In the genomic region with DNA sequence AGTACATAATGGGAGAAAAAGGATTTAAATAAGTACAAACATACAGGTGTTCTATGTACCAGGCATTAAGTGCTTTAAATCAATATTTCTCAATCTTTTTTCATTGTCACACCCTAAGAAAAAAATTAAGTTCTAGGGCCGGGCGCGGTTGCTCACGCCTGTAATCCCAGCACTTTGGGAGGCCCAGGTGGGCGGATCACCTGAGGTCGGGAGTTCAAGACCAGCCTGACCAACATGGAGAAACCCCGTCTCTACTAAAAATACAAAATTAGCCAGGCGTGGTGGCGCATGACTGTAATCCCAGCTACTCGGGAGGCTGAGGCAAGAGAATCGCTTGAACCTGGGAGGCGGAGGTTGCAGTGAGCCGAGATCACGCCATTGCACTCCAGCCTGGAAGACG, we compare ENCODE assay signal across 9 cellular contexts. TPM values are rescaled to one million over a fixed set of nuclear protein-coding genes. Genes with fewer than 3 reads are reported as not detected.
DNase-seq lines count a peak whose midpoint lies in the region; ATAC-seq and TF ChIP-seq lines count a peak whose summit lies in the region.
"Not testable (repeated sequence)": the region's sequence is repeated elsewhere in the genome, so short reads cannot be mapped to it uniquely, and the experiment has no call there.
"Had no signal": no experiment of that assay in that cellular context is flagged by ENCODE, and none has a peak within 500 bp of the region (broad histone marks: within the 10 kb centered on the region; RNA-seq: fewer than 3 reads in every experiment).

No MANE protein-coding gene starts in this region.

- BruUV-seq in Panc1 (replicated peaks; lab: Mats Ljungman, UMichigan): not testable (repeated sequence)

- not testable (repeated sequence) for ATAC-seq in Panc1; naive B cell (ENCODE audit: low read depth in 2 of 2)

- H3K4me3 ChIP-seq in GM23248: peak overlapping the region; percentile 99
- H3K4me3 ChIP-seq in Panc1 (ENCODE audit: low read depth in 2 of 2, low read length in 2 of 2): peak overlapping the region; percentile 90 to 96
- peak overlapping the region; percentile 99 for H3K4me3 ChIP-seq in coronary artery
- H3K4me3 ChIP-seq in right atrium auricular region: peak overlapping the region; percentile 94
- H3K4me3 ChIP-seq in smooth muscle cell: peak overlapping the region; percentile 57

- peaks cover 33% of the 10 kb centered on the region for H3K36me3 ChIP-seq in GM23248 (ENCODE audit: low read depth)
- H3K36me3 ChIP-seq in Panc1 (ENCODE audit: control insufficient read depth, insufficient read depth, low read length): peaks cover 21% of the 10 kb centered on the region
- peaks cover 39% of the 10 kb centered on the region for H3K36me3 ChIP-seq in right atrium auricular region
- H3K36me3 ChIP-seq in smooth muscle cell (ENCODE audit: low read depth): not testable (repeated sequence)

- POLR2A ChIA-PET in Panc1 (lab: Charles Lee): not testable (repeated sequence)

- H3K9me3 ChIP-seq in GM23248 (ENCODE audit: low read depth); Panc1 (ENCODE audit: control insufficient read depth, insufficient read depth, low read depth, low read length); right atrium auricular region; smooth muscle cell (replicated peaks; ENCODE audit: low read depth): not testable (repeated sequence)

- H3K4me3 Mint-ChIP-seq in activated T-helper 1 cell treated with anti-CD3 and anti-CD28 coated beads, Interleukin-12 subunit alpha, Interleukin-12 subunit beta, Interleukin-2, Interleukin-4 antibody, amounts not matched to agents 30 ng/mL and 10 ng/mL and 1 ng/mL, durations not matched to agents 14 hours and 24 hours and 36 hours: peak overlapping the region; percentile 100
- peak overlapping the region; percentile 94 to 100 (median 99) for H3K4me3 Mint-ChIP-seq in naive B cell

- H3K79me2 ChIP-seq in GM23248 (ENCODE audit: insufficient read depth) (peaks cover 51% of the 10 kb centered on the region), smooth muscle cell (ENCODE audit: low read depth) (peaks cover 13% of the 10 kb centered on the region)

- CTCF ChIA-PET in Panc1 (lab: Charles Lee): not testable (repeated sequence)

- H3K4me1 ChIP-seq in GM23248 (ENCODE audit: insufficient read depth) (peaks cover 12% of the 10 kb centered on the region), right atrium auricular region (peaks cover 0 to 24% of the 10 kb centered on the region in 2 donors)
- H3K4me1 ChIP-seq in Panc1 (ENCODE audit: control insufficient read depth, insufficient read depth, low read length); smooth muscle cell (ENCODE audit: low read depth): not testable (repeated sequence)

- peak overlapping the region; percentile 100; the same call in 1 of the 2 replicates for H2AFZ ChIP-seq in GM23248
- H2AFZ ChIP-seq in smooth muscle cell (ENCODE audit: low read depth): not testable (repeated sequence)

- H3K4me1 Mint-ChIP-seq in activated T-helper 1 cell treated with anti-CD3 and anti-CD28 coated beads, Interleukin-12 subunit alpha, Interleukin-12 subunit beta, Interleukin-2, Interleukin-4 antibody, amounts not matched to agents 30 ng/mL and 10 ng/mL and 1 ng/mL, durations not matched to agents 14 hours and 24 hours and 36 hours (ENCODE audit: low read depth): peaks cover 22% of the 10 kb centered on the region
- peaks cover 13 to 36% (median 17%) of the 10 kb centered on the region in 3 donors for H3K4me1 Mint-ChIP-seq in naive B cell

- peak overlapping the region; percentile 96 for H3K9ac ChIP-seq in GM23248
- H3K9ac ChIP-seq in smooth muscle cell (ENCODE audit: low read depth): not testable (repeated sequence)

- peaks cover 19% of the 10 kb centered on the region for H3K36me3 Mint-ChIP-seq in activated T-helper 1 cell treated with anti-CD3 and anti-CD28 coated beads, Interleukin-12 subunit alpha, Interleukin-12 subunit beta, Interleukin-2, Interleukin-4 antibody, amounts not matched to agents 30 ng/mL and 10 ng/mL and 1 ng/mL, durations not matched to agents 14 hours and 24 hours and 36 hours (ENCODE audit: low read depth)
- peaks cover 4 to 14% of the 10 kb centered on the region in 2 donors for H3K36me3 Mint-ChIP-seq in naive B cell

- not testable (repeated sequence) for H3K9me3 Mint-ChIP-seq in activated T-helper 1 cell treated with anti-CD3 and anti-CD28 coated beads, Interleukin-12 subunit alpha, Interleukin-12 subunit beta, Interleukin-2, Interleukin-4 antibody, amounts not matched to agents 30 ng/mL and 10 ng/mL and 1 ng/mL, durations not matched to agents 14 hours and 24 hours and 36 hours; naive B cell

- 71 to 73% methylated on average over 15 of the region's 15 CpGs for WGBS in GM23248 (ENCODE audit: low coverage in 1 of 2, low lambda C conversion rate in 2 of 2, missing lambda C conversion rate in 2 of 2), 2 experiments
- WGBS in smooth muscle cell (ENCODE audit: low lambda C conversion rate): 93% methylated on average over 15 of the region's 15 CpGs

- intact Hi-C loops in Panc1 (cut with micrococcal nuclease; ENCODE audit: unreplicated experiment): not testable (repeated sequence)
- intact Hi-C loops in activated T-helper 1 cell treated with anti-CD3 and anti-CD28 coated beads, Interleukin-12 subunit alpha, Interleukin-12 subunit beta, Interleukin-2, Interleukin-4 antibody, amounts not matched to agents 30 ng/mL and 10 ng/mL and 1 ng/mL, durations not matched to agents 14 hours and 24 hours and 36 hours (cut with micrococcal nuclease): loop anchor here (2.0 to 10.0 kb wide), 6 partner anchors 58 to 786 kb away; a partner anchor contains a TSS

- H3K4me2 ChIP-seq in GM23248 (ENCODE audit: unreplicated experiment): peak overlapping the region; percentile 100
- H3K4me2 ChIP-seq in smooth muscle cell: peak overlapping the region; percentile 82

- TF ChIP-seq CTCF in 22Rv1 (IDR thresholded peaks at IDR 0.05); Panc1 (IDR thresholded peaks at IDR 0.05); coronary artery (IDR thresholded peaks at IDR 0.05); right atrium auricular region (IDR thresholded peaks at IDR 0.05); smooth muscle cell (IDR thresholded peaks at IDR 0.05; ENCODE audit: borderline replicate concordance, insufficient read depth, poor library complexity, severe bottlenecking): not testable (repeated sequence)

- in situ Hi-C loops in GM23248 (cut with MboI): loop anchor here (5.0 kb wide), 1 partner anchor 51 kb away; no protein-coding TSS in a partner anchor
- in situ Hi-C loops in Panc1 (cut with HindIII; ENCODE audit: low pct_unique_long_range_greater_than_20kb, low sequenced_read_pairs): not testable (repeated sequence)

- not testable (repeated sequence) for DNase-seq in GM23248; Panc1 (ENCODE audit: low read depth, low spot score); activated T-helper 1 cell treated with anti-CD3 and anti-CD28 coated beads, Interleukin-12 subunit alpha, Interleukin-12 subunit beta, Interleukin-2, Interleukin-4 antibody, amounts not matched to agents 30 ng/mL and 10 ng/mL and 1 ng/mL, durations not matched to agents 14 hours and 24 hours and 36 hours (ENCODE audit: low spot score); coronary artery (ENCODE audit: low spot score); right atrium auricular region (ENCODE audit: low spot score); naive B cell; smooth muscle cell (lab: John Stamatoyannopoulos, UW; ENCODE audit: unreplicated experiment)

- not testable (repeated sequence) for H3K9me2 ChIP-seq in GM23248 (ENCODE audit: insufficient read depth)

- not testable (repeated sequence) for H3K27me3 ChIP-seq in GM23248 (replicated peaks; ENCODE audit: insufficient read depth); Panc1 (ENCODE audit: control insufficient read depth, insufficient read depth, low read length); right atrium auricular region; smooth muscle cell (ENCODE audit: low read depth)

- H3K27ac ChIP-seq in 22Rv1: peak overlapping the region; percentile 85
- not testable (repeated sequence) for H3K27ac ChIP-seq in GM23248; smooth muscle cell (ENCODE audit: low read depth)
- peak overlapping the region; percentile 94 for H3K27ac ChIP-seq in Panc1 (ENCODE audit: low read length)
- H3K27ac ChIP-seq in coronary artery: peak overlapping the region in 1 of 2 donors; percentile 82
- H3K27ac ChIP-seq in right atrium auricular region: peak overlapping the region in 1 of 2 donors; percentile 97

- H4K20me1 ChIP-seq in GM23248 (ENCODE audit: insufficient read depth); smooth muscle cell (ENCODE audit: low read depth): not testable (repeated sequence)

- not testable (repeated sequence) for H3F3A ChIP-seq in GM23248 (ENCODE audit: insufficient read depth); smooth muscle cell (ENCODE audit: low read depth)

- H3K27ac Mint-ChIP-seq in activated T-helper 1 cell treated with anti-CD3 and anti-CD28 coated beads, Interleukin-12 subunit alpha, Interleukin-12 subunit beta, Interleukin-2, Interleukin-4 antibody, amounts not matched to agents 30 ng/mL and 10 ng/mL and 1 ng/mL, durations not matched to agents 14 hours and 24 hours and 36 hours: peak overlapping the region; percentile 100
- H3K27ac Mint-ChIP-seq in naive B cell: peak overlapping the region; percentile 56 to 100 (median 98)

- not testable (repeated sequence) for H3K27me3 Mint-ChIP-seq in activated T-helper 1 cell treated with anti-CD3 and anti-CD28 coated beads, Interleukin-12 subunit alpha, Interleukin-12 subunit beta, Interleukin-2, Interleukin-4 antibody, amounts not matched to agents 30 ng/mL and 10 ng/mL and 1 ng/mL, durations not matched to agents 14 hours and 24 hours and 36 hours (ENCODE audit: insufficient read depth); naive B cell

RNA-seq across cellular contexts. Expression of a gene that starts 1.1 kb away (rescaled TPM):
- 67.1 and 145 TPM in 2 replicates for total RNA-seq in GM23248 (2014; rRNA removed; shearing (Covaris generic))
- polyA plus RNA-seq in GM23248 (2016; fragmentation: Nextera tagmentation; extraction: Ambion mirVana) (307 and 318 TPM in 2 replicates), naive B cell (ENCODE audit: low read depth in 6 of 6) (100 to 1,000 TPM; 472 to 651 (median 493) TPM), smooth muscle cell (150 and 175 TPM in 2 replicates)
- total RNA-seq in Panc1 (2021; ENCODE audit: unreplicated experiment) (119 TPM), right atrium auricular region (100 to 1,000 TPM; 142 to 177 TPM), smooth muscle cell (72.7 and 81.1 TPM in 2 replicates)
- polyA plus RNA-seq in Panc1 (2012; ENCODE audit: insufficient read length): 155 TPM
- total RNA-seq in activated T-helper 1 cell treated with anti-CD3 and anti-CD28 coated beads, Interleukin-12 subunit alpha, Interleukin-12 subunit beta, Interleukin-2, Interleukin-4 antibody, amounts not matched to agents 30 ng/mL and 10 ng/mL and 1 ng/mL, durations not matched to agents 14 hours and 24 hours and 36 hours: 163 and 184 TPM in 2 replicates

RNA-seq across cellular contexts. Expression of a gene that starts 15.6 kb away (rescaled TPM):
- total RNA-seq in GM23248 (2014; rRNA removed; shearing (Covaris generic)): 28.1 and 34.3 TPM in 2 replicates
- polyA plus RNA-seq in GM23248 (2016; fragmentation: Nextera tagmentation; extraction: Ambion mirVana): 15.6 and 15.9 TPM in 2 replicates
- 0.46 TPM for total RNA-seq in Panc1 (2021; ENCODE audit: unreplicated experiment)
- 0.50 TPM for polyA plus RNA-seq in Panc1 (2012; ENCODE audit: insufficient read length)
- 0.16 and 0.39 TPM in 2 replicates for total RNA-seq in activated T-helper 1 cell treated with anti-CD3 and anti-CD28 coated beads, Interleukin-12 subunit alpha, Interleukin-12 subunit beta, Interleukin-2, Interleukin-4 antibody, amounts not matched to agents 30 ng/mL and 10 ng/mL and 1 ng/mL, durations not matched to agents 14 hours and 24 hours and 36 hours
- 1 to 10 TPM; 4.7 to 8.9 TPM for total RNA-seq in right atrium auricular region
- polyA plus RNA-seq in naive B cell (ENCODE audit: low read depth in 6 of 6): 1 to 10 TPM in 4 of 6 donors, under 1 TPM in 1, not detected in 1; 0.77 to 1.9 (median 1.2) TPM
- total RNA-seq in smooth muscle cell: 11.6 and 16.5 TPM in 2 replicates
- polyA plus RNA-seq in smooth muscle cell: 6.5 and 7.7 TPM in 2 replicates

RNA-seq across cellular contexts. Expression of a gene that starts 44.5 kb away (rescaled TPM):
- not detected in 2 replicates for total RNA-seq in GM23248 (2014; rRNA removed; shearing (Covaris generic))
- polyA plus RNA-seq in GM23248 (2016; fragmentation: Nextera tagmentation; extraction: Ambion mirVana) (not detected in 2 replicates), naive B cell (ENCODE audit: low read depth in 6 of 6) (under 1 TPM in 2 of 6 donors, not detected in 4; 0.21 to 0.71 TPM), smooth muscle cell (66.2 and 69.5 TPM in 2 replicates)
- total RNA-seq in Panc1 (2021; ENCODE audit: unreplicated experiment) (not detected), right atrium auricular region (1 to 10 TPM; 1.0 to 5.1 TPM), smooth muscle cell (43.0 and 45.2 TPM in 2 replicates)
- polyA plus RNA-seq in Panc1 (2012; ENCODE audit: insufficient read length): not detected
- not detected in 2 replicates for total RNA-seq in activated T-helper 1 cell treated with anti-CD3 and anti-CD28 coated beads, Interleukin-12 subunit alpha, Interleukin-12 subunit beta, Interleukin-2, Interleukin-4 antibody, amounts not matched to agents 30 ng/mL and 10 ng/mL and 1 ng/mL, durations not matched to agents 14 hours and 24 hours and 36 hours
- total RNA-seq: SK-MEL-5 had no signal
